In the genomic region with DNA sequence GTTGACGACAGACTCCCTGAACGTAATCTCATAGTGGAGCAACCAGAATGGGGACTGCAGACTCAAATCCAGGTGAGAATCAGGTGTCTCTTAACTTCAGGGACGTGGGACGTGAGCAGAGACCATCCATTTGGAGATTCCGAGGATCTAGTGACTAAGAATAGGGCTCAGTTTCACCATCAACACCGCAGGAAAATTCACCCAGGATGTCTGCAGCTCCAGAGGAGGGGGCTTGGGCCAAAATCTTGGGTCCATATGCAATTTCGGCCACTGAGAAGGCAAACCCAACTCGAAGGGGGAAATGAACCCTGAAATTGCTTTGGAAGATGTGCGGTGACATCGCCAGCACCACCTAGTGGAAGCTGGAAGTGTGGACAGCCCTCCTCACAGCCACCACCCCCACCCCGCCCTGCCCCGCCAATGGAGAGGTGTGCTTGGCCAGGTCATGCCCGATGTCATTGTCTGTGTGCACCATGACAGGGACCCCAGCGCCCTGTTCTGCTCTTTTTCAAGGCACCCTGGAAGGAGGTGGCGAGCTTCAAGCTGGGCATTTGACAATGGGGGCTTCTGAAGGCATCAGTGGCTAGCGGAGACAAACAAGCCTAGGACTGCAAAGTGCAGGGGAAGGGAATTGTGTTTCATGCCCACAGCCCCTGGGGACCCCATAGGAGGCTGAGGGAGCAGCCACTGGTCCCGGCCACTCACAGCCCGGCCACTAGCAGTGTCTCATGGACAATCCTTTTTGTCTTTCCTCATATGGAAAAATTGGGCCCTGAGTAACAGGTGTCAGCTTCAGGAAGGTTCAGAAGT, we compare ENCODE assay signal across 8 cellular contexts.
DNase-seq lines count a peak whose midpoint lies in the region; ATAC-seq and TF ChIP-seq lines count a peak whose summit lies in the region.

No MANE protein-coding gene starts in this region.

- POLR2A ChIA-PET in GM10248 (lab: Yijun Ruan, JAX) = interaction anchor here (0.9 kb wide), 1 partner anchor 11 kb away, joined by 3 read pairs; no protein-coding TSS in a partner anchor

- DNase-seq in GM10248 (ENCODE audit: extremely low spot score) (peak; percentile 80), LNCaP clone FGC (ENCODE audit: low read depth) (no peak), caudate nucleus (lab: John Stamatoyannopoulos, UW) (peak in 31 of 61 donors; percentile 6 to 53 (median 29)), left kidney (ENCODE audit: low read depth, low spot score) (peak; percentile 80)
- DNase-seq in activated CD4-positive, CD25-positive, alpha-beta regulatory T cell (lab: John Stamatoyannopoulos, UW) = peak; percentile 42 to 54 (median 44)
- peak; percentile 33 to 52 (median 34) for DNase-seq in stimulated activated CD4-positive, alpha-beta T cell treated with anti-CD3 and anti-CD28 coated beads, TNF-alpha, amount 100 ng/mL, for 4 hours (ENCODE audit: low read depth in 3 of 3)

- peak; percentile 68 for TF ChIP-seq CTCF in GM10248 (IDR thresholded peaks at IDR 0.05; ENCODE audit: control extremely low read depth, extremely low read depth, low read depth, missing control alignments)
- TF ChIP-seq CTCF in LNCaP clone FGC (IDR thresholded peaks at IDR 0.05; ENCODE audit: control insufficient read depth, extremely low read depth, insufficient read depth) = peak; percentile 79

- CTCF ChIA-PET in GM10248 (lab: Yijun Ruan, JAX) = interaction anchor here (0.8 to 9.1 kb wide), 29 partner anchors 8 to 193 kb away, joined by 3 to 84 read pairs (median 5); a partner anchor contains a TSS

- no peak for ATAC-seq in GM21515 (IDR thresholded peaks at IDR 0.05; ENCODE audit: unreplicated experiment)
- ATAC-seq in HG03432 (IDR thresholded peaks at IDR 0.05; ENCODE audit: unreplicated experiment) = no peak

- H3K4me3 ChIP-seq in LNCaP clone FGC (ENCODE audit: low read depth, low read length) = no peak overlapping the region

- H3K27ac ChIP-seq in caudate nucleus (ENCODE audit: low read depth, low read length) = no peak overlapping the region
